ENCODE assay signal across 26 cellular contexts in genomic region chr17:12342161-12342560, GRCh38.
"Had no signal": no experiment of that assay in that cellular context is flagged by ENCODE, and none has a peak within 500 bp of the region (broad histone marks: within the 10 kb centered on the region; RNA-seq: fewer than 3 reads in every experiment).

No MANE protein-coding gene starts in this region.

- H3K9me3 Mint-ChIP-seq: activated CD4-positive, alpha-beta memory T cell treated with anti-CD3 and anti-CD28 coated beads for 36 hours; activated T-cell treated with anti-CD3 and anti-CD28 coated beads, Interleukin-2, amount 50 U/mL, for 4 hours had no signal

- H3K27ac ChIP-seq: ascending aorta, body of pancreas, WERI-Rb-1 had no signal

- H3K27me3 Mint-ChIP-seq: activated CD4-positive, alpha-beta memory T cell treated with anti-CD3 and anti-CD28 coated beads for 36 hours; activated naive CD8-positive, alpha-beta T cell treated with anti-CD3 and anti-CD28 coated beads, Interleukin-2, amount 50 U/mL, for 24 hours; T-helper 17 cell had no signal

- ATAC-seq: activated CD4-positive, CD25-positive, alpha-beta regulatory T cell treated with anti-CD3 and anti-CD28 coated beads, Interleukin-2, amount 50 U/mL, for 24 hours; activated naive CD4-positive, alpha-beta T cell treated with anti-CD3 and anti-CD28 coated beads, Interleukin-2, amount 50 U/mL, for 72 hours; activated naive CD8-positive, alpha-beta T cell treated with anti-CD3 and anti-CD28 coated beads, Interleukin-2, amount 50 U/mL, for 24 hours; activated T-cell treated with anti-CD3 and anti-CD28 coated beads, Interleukin-2, amount 50 U/mL, for 4 hours; body of pancreas; PC-3; T-helper 17 cell had no signal

- H3K36me3 ChIP-seq: ascending aorta, WERI-Rb-1 had no signal

- H3K9me3 ChIP-seq: ascending aorta, body of pancreas had no signal

- DNase-seq: activated CD4-positive, alpha-beta T cell treated with anti-CD3 and anti-CD28 coated beads for 4 hours; activated CD8-positive, alpha-beta memory T cell treated with anti-CD3 and anti-CD28 coated beads for 24 hours; activated effector memory CD4-positive, alpha-beta T cell treated with anti-CD3 and anti-CD28 coated beads, Interleukin-2, amount 50 U/mL, for 16 hours; activated naive CD4-positive, alpha-beta T cell treated with Interleukin-2 at 50 U/mL for 16 hours; activated T-cell treated with anti-CD3 and anti-CD28 coated beads, Interleukin-2, amount 50 U/mL, for 4 hours; amniotic stem cell; central memory CD4-positive, alpha-beta T cell; KG1; NCI-H1092; NCI-H1417; NCI-H2029; NCI-H2107; NCI-H2171 treated with DMSO at 0.1 percent for 48 hours; NCI-H345; NCI-H510A; NCI-H526 treated with DMSO at 0.1 percent for 48 hours; T-helper 17 cell; T1000 had no signal

- H3K27ac Mint-ChIP-seq: activated CD4-positive, alpha-beta memory T cell treated with anti-CD3 and anti-CD28 coated beads for 36 hours; activated naive CD4-positive, alpha-beta T cell treated with anti-CD3 and anti-CD28 coated beads, Interleukin-2, amount 50 U/mL, for 72 hours; activated naive CD8-positive, alpha-beta T cell treated with anti-CD3 and anti-CD28 coated beads, Interleukin-2, amount 50 U/mL, for 24 hours; T-helper 17 cell had no signal

- H3K4me1 ChIP-seq: ascending aorta, body of pancreas had no signal

- H3K27me3 ChIP-seq: ascending aorta, body of pancreas had no signal

- H3K4me3 Mint-ChIP-seq: activated CD4-positive, alpha-beta memory T cell treated with anti-CD3 and anti-CD28 coated beads for 36 hours; activated naive CD8-positive, alpha-beta T cell treated with anti-CD3 and anti-CD28 coated beads, Interleukin-2, amount 50 U/mL, for 24 hours; activated T-cell treated with anti-CD3 and anti-CD28 coated beads, Interleukin-2, amount 50 U/mL, for 4 hours; T-helper 17 cell had no signal

- H3K4me3 ChIP-seq: ascending aorta, body of pancreas had no signal

- H3K36me3 Mint-ChIP-seq: activated CD4-positive, alpha-beta memory T cell treated with anti-CD3 and anti-CD28 coated beads for 36 hours; activated naive CD4-positive, alpha-beta T cell treated with anti-CD3 and anti-CD28 coated beads, Interleukin-2, amount 50 U/mL, for 72 hours had no signal

- H3K4me1 Mint-ChIP-seq: activated naive CD8-positive, alpha-beta T cell treated with anti-CD3 and anti-CD28 coated beads, Interleukin-2, amount 50 U/mL, for 24 hours; T-helper 17 cell had no signal
